23 cellular contexts compared by ENCODE assay signal in genomic region chr5:120938604-120939003, GRCh38.
"Had no signal": no experiment of that assay in that cellular context is flagged by ENCODE, and none has a peak within 500 bp of the region (broad histone marks: within the 10 kb centered on the region; RNA-seq: fewer than 3 reads in every experiment).

No MANE protein-coding gene starts in this region.

- DNase-seq: Kasumi-1, MV-4-11, NCI-H1048, NCI-H1105, NCI-H1436 treated with DMSO at 0.1 percent for 48 hours, NCI-H1694, NCI-H187 treated with DMSO at 0.1 percent for 48 hours, NCI-H2029 treated with DMSO at 0.1 percent for 48 hours, NCI-H2171 treated with DMSO at 0.1 percent for 48 hours, NCI-H345, NCI-H446 treated with DMSO at 0.1 percent for 48 hours, NCI-H510A treated with DMSO at 0.1 percent for 48 hours, NCI-H526, Right ventricle myocardium superior, RPMI8226, SIG-M5, SK-N-SH, SW 1271, T-cell had no signal

- ATAC-seq: K562, T-cell had no signal

- FAIRE-seq: HTR-8/SVneo, K562, RCC 7860 had no signal

- H3K4me3 ChIP-seq: K562, SJSA1 had no signal
